Comparison of ENCODE assay signal across 19 cellular contexts in the genomic region with DNA sequence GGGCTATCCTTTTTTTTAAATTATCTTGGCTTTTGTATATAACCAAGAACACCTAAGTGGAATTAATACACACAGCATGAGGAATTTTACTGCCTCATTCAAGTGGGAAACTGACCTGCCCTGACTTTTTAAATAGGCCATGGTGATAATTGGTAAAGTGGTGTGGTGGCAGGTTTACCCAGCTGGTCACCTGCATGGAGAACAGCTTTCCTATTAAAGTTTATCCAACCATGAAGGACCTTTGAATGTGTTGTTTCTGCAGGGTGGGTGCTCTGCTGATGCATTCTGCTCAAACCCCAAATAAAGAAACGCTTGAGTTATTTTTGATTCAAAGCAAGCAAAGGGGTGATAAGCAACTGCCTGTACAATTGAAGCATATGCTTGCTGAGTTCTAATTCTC.
DNase-seq lines count a peak whose midpoint lies in the region; ATAC-seq and TF ChIP-seq lines count a peak whose summit lies in the region.
"Had no signal": no experiment of that assay in that cellular context is flagged by ENCODE, and none has a peak within 500 bp of the region (broad histone marks: within the 10 kb centered on the region; RNA-seq: fewer than 3 reads in every experiment).

No MANE protein-coding gene starts in this region.

- peak; percentile 26; the same call in 1 of the 2 replicates for TF ChIP-seq RAD21 in Ishikawa (IDR thresholded peaks at IDR 0.05; ENCODE audit: low read depth)

- DNase-seq in NCI-H2029 (lab: John Stamatoyannopoulos, UW) (peak; percentile 31), NCI-H524 treated with DMSO at 0.1 percent for 48 hours (lab: John Stamatoyannopoulos, UW) (peak; percentile 89), left kidney (ENCODE audit: low read depth, low spot score) (peak; percentile 24), dedifferentiated amniotic fluid mesenchymal stem cell (ENCODE audit: extremely low spot score) (no peak), AG20443 (ENCODE audit: low spot score) (no peak)
- DNase-seq: activated naive CD8-positive, alpha-beta T cell treated with anti-CD3 and anti-CD28 coated beads, Interleukin-2, amount 10 ng/mL, durations not matched to agents 7 days and 5 days; brain microvascular endothelial cell; foreskin fibroblast; GDM1; hypothalamus; kidney glomerular epithelial cell; natural killer cell; NCI-H1436 treated with DMSO at 0.1 percent for 48 hours; PC-9; posterior cingulate gyrus; stimulated activated CD4-positive, alpha-beta T cell treated with anti-CD3 and anti-CD28 coated beads, Interleukin-2, amount 100 ng/mL, for 48 hours; stomach had no signal

- TF ChIP-seq EP300 in Ishikawa (IDR thresholded peaks at IDR 0.05; ENCODE audit: borderline replicate concordance): peak; percentile 96

- no peak for ATAC-seq in GM21529 (IDR thresholded peaks at IDR 0.05; ENCODE audit: unreplicated experiment)
- ATAC-seq: natural killer cell had no signal

TF ChIP-seq in Ishikawa, 13 proteins besides CTCF, POLR2A, EP300 and RAD21:
- peak; percentile 82 for TF ChIP-seq NFIC (IDR thresholded peaks at IDR 0.05)
- TF ChIP-seq TCF12 (IDR thresholded peaks at IDR 0.05; ENCODE audit: low read depth): peak; percentile 97
- TF ChIP-seq TEAD4 (IDR thresholded peaks at IDR 0.05): peak; percentile 81
- TF ChIP-seq ZBTB7A (IDR thresholded peaks at IDR 0.05; ENCODE audit: low read depth): no peak
- TF ChIP-seq EGR1 (IDR thresholded peaks at IDR 0.05): no peak
- TF ChIP-seq, protein P1, sequence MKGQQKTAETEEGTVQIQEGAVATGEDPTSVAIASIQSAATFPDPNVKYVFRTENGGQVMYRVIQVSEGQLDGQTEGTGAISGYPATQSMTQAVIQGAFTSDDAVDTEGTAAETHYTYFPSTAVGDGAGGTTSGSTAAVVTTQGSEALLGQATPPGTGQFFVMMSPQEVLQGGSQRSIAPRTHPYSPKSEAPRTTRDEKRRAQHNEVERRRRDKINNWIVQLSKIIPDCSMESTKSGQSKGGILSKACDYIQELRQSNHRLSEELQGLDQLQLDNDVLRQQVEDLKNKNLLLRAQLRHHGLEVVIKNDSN (IDR thresholded peaks at IDR 0.05): no peak
- TF ChIP-seq TAF1 (IDR thresholded peaks at IDR 0.05; ENCODE audit: low read depth): no peak
- TF ChIP-seq FOXM1 (IDR thresholded peaks at IDR 0.05; ENCODE audit: borderline replicate concordance, low read depth): peak; percentile 90
- no peak for TF ChIP-seq CREB1 (IDR thresholded peaks at IDR 0.05; ENCODE audit: low read depth)
- TF ChIP-seq CEBPB (IDR thresholded peaks at IDR 0.05): no peak

Comparison
In these comparisons a context has a peak if more than half of its experiments do, and no peak if none do; other contexts are left out.
1. DNase-seq: peak in NCI-H2029 (single experiment), NCI-H524 treated with DMSO at 0.1 percent for 48 hours (single experiment) and left kidney (single experiment); none in dedifferentiated amniotic fluid mesenchymal stem cell (single experiment) and AG20443 (single experiment).